ENCODE assay signal across 8 cellular contexts in genomic region chr1:200620273-200621131, GRCh38. TPM values are rescaled to one million over a fixed set of nuclear protein-coding genes. Genes with fewer than 3 reads are reported as not detected.
DNase-seq lines count a peak whose midpoint lies in the region; ATAC-seq, FAIRE-seq and TF ChIP-seq lines count a peak whose summit lies in the region.

Gene KIF14, minus strand, starts transcription at chr1:200620751. Its CDS starts 2,028 bp downstream, at chr1:200618723.

- H3K4me3 Mint-ChIP-seq in Caco-2 (ENCODE audit: unreplicated experiment): peak within 1 kb of the TSS; percentile 94
- H3K4me3 Mint-ChIP-seq in endodermal cell: peak within 1 kb of the TSS; percentile 86
- H3K4me3 Mint-ChIP-seq in mesothelial cell of epicardium: peak within 1 kb of the TSS; percentile 94

- H3K27me3 ChIP-seq in Caco-2 (replicated peaks; ENCODE audit: control insufficient read depth, insufficient read depth, low read length) (no peaks in the 10 kb centered on the region), endodermal cell (ENCODE audit: control insufficient read depth, insufficient read depth, low read length, poor library complexity, severe bottlenecking) (no peaks in the 10 kb centered on the region)

- DNase-seq in Caco-2: peak; percentile 94 to 95
- DNase-seq in HTR-8/SVneo (ENCODE audit: insufficient read length, low spot score): peak; percentile 97
- DNase-seq in NOMO-1 treated with DMSO at 0.1 percent for 48 hours (lab: John Stamatoyannopoulos, UW; ENCODE audit: unreplicated experiment): peak; percentile 91
- peak; percentile 98 for DNase-seq in endodermal cell
- DNase-seq in mesothelial cell of epicardium (ENCODE audit: low spot score in 2 of 2, unreplicated experiment in 2 of 2): peak; percentile 82 to 87
- peak; percentile 88 to 90 for DNase-seq in stimulated activated CD8-positive, alpha-beta memory T cell treated with anti-CD3 and anti-CD28 coated beads, Interleukin-15, amount 100 ng/mL, for 48 hours (ENCODE audit: low read depth in 2 of 2)

- H3K9ac ChIP-seq in endodermal cell (ENCODE audit: extremely low read depth, low read length, poor library complexity, severe bottlenecking): peak within 1 kb of the TSS; percentile 81

- H3K9me3 Mint-ChIP-seq in Caco-2 (ENCODE audit: unreplicated experiment) (no peaks in the 10 kb centered on the region), endodermal cell (no peaks in the 10 kb centered on the region), mesothelial cell of epicardium (no peaks in the 10 kb centered on the region)

- H3K27ac Mint-ChIP-seq in Caco-2 (ENCODE audit: unreplicated experiment): peak within 1 kb of the TSS; percentile 92
- H3K27ac Mint-ChIP-seq in endodermal cell: peak within 1 kb of the TSS; percentile 96
- H3K27ac Mint-ChIP-seq in mesothelial cell of epicardium: peak within 1 kb of the TSS; percentile 93

- 0 out of 2 replicates have a peak, but pooled peaks cover 3% of the 10 kb centered on the region for H3K4me1 ChIP-seq in Caco-2
- peaks cover 4% of the 10 kb centered on the region for H3K4me1 ChIP-seq in endodermal cell (ENCODE audit: control insufficient read depth, insufficient read depth, low read length)

- H3K36me3 Mint-ChIP-seq in Caco-2 (ENCODE audit: insufficient read depth, unreplicated experiment) (peaks cover 23% of the 10 kb centered on the region), endodermal cell (ENCODE audit: low read depth) (peaks cover 17% of the 10 kb centered on the region), mesothelial cell of epicardium (no peaks in the 10 kb centered on the region)

- POLR2A ChIA-PET in Caco-2 (lab: Charles Lee): interaction anchor here (0.5 to 2.1 kb wide), 2 partner anchors 49 to 57 kb away, joined by 7 to 16 read pairs; partner anchors contain the start of gene DDX59
- POLR2A ChIA-PET in activated CD8-positive, alpha-beta memory T cell treated with anti-CD3 and anti-CD28 coated beads for 36 hours (lab: Charles Lee): interaction anchor here (0.5 to 1.9 kb wide), 3 partner anchors 8 to 52 kb away, joined by 3 to 15 read pairs (median 4); partner anchors contain the start of gene DDX59

- H3K27me3 Mint-ChIP-seq in Caco-2 (ENCODE audit: insufficient read depth, unreplicated experiment) (no peaks in the 10 kb centered on the region), endodermal cell (ENCODE audit: insufficient read depth) (no peaks in the 10 kb centered on the region), mesothelial cell of epicardium (ENCODE audit: low read depth) (no peaks in the 10 kb centered on the region)

- intact Hi-C loops in Caco-2 (cut with micrococcal nuclease; ENCODE audit: unreplicated experiment): loop anchor here (1.0 to 5.0 kb wide), 5 partner anchors 18 to 422 kb away; partner anchors contain the start of gene DDX59

- peak within 1 kb of the TSS; percentile 85 for H3K4me3 ChIP-seq in Caco-2 (ENCODE audit: low read depth, low read length)
- H3K4me3 ChIP-seq in endodermal cell (ENCODE audit: low read length): peak within 1 kb of the TSS; percentile 89

- 0 to 1% methylated on average over 18 to 59 of the region's 59 CpGs for WGBS in endodermal cell (ENCODE audit: insufficient coverage in 1 of 2, insufficient read length in 1 of 2), 2 experiments

- TF ChIP-seq CTCF in Caco-2 (IDR thresholded peaks at IDR 0.05; ENCODE audit: insufficient read depth in 1 of 2, low read depth in 1 of 2, low read length in 1 of 2, severe bottlenecking in 1 of 2, unreplicated experiment in 1 of 2) (no peak), endodermal cell (conservative IDR thresholded peaks at IDR 0.05) (no peak), mesothelial cell of epicardium (IDR thresholded peaks at IDR 0.05; ENCODE audit: unreplicated experiment) (no peak)

- ATAC-seq in GM21381 (IDR thresholded peaks at IDR 0.05; ENCODE audit: unreplicated experiment): peak; percentile 92

- no TSS peak for BruUV-seq in Caco-2 (replicated peaks; lab: Mats Ljungman, UMichigan)

- no peaks in the 10 kb centered on the region for H3K9me3 ChIP-seq in Caco-2
- H3K9me3 ChIP-seq in endodermal cell (ENCODE audit: control insufficient read depth, low read length): no peaks in the 10 kb centered on the region

- FAIRE-seq in HTR-8/SVneo (lab: Jason Lieb, UNC): peak; percentile 48

- H3K27ac ChIP-seq in endodermal cell (ENCODE audit: low read depth, low read length): no peak within 1 kb of the TSS

- H3K4me1 Mint-ChIP-seq in Caco-2 (ENCODE audit: low read depth, unreplicated experiment) (peaks cover 7% of the 10 kb centered on the region), endodermal cell (peaks cover 23% of the 10 kb centered on the region), mesothelial cell of epicardium (peaks cover 16% of the 10 kb centered on the region)

- CTCF ChIA-PET in Caco-2 (lab: Charles Lee): no interaction called here
- CTCF ChIA-PET in activated CD8-positive, alpha-beta memory T cell treated with anti-CD3 and anti-CD28 coated beads for 36 hours (lab: Charles Lee): interaction anchor here (1.7 to 3.7 kb wide), 3 partner anchors 49 to 186 kb away, joined by 4 to 45 read pairs (median 16); partner anchors contain the start of gene DDX59

- H3K36me3 ChIP-seq in Caco-2 (ENCODE audit: control insufficient read depth, insufficient read depth, low read length) (no peaks in the 10 kb centered on the region), endodermal cell (ENCODE audit: control insufficient read depth, insufficient read depth, low read length) (peaks cover 16% of the 10 kb centered on the region)

RNA-seq across cellular contexts. Expression of gene KIF14, which starts in this region (rescaled TPM):
- 11.6 and 12.3 TPM in 2 replicates for total RNA-seq in Caco-2 (2022)
- 10 to 100 TPM; 12.4 to 12.6 TPM for total RNA-seq in activated CD8-positive, alpha-beta memory T cell treated with anti-CD3 and anti-CD28 coated beads for 36 hours
- 10 to 100 TPM; 13.5 to 20.9 TPM for total RNA-seq in endodermal cell
- 20.6 TPM for polyA plus RNA-seq in endodermal cell (2013, experiment 1 of 2)
- polyA plus RNA-seq in endodermal cell (2013, experiment 2 of 2): 22.4 TPM
- 5.1 to 5.7 TPM (median 5.5 TPM) in 3 replicates for total RNA-seq in mesothelial cell of epicardium
